ENCODE assay signal across 15 cellular contexts in the genomic region with DNA sequence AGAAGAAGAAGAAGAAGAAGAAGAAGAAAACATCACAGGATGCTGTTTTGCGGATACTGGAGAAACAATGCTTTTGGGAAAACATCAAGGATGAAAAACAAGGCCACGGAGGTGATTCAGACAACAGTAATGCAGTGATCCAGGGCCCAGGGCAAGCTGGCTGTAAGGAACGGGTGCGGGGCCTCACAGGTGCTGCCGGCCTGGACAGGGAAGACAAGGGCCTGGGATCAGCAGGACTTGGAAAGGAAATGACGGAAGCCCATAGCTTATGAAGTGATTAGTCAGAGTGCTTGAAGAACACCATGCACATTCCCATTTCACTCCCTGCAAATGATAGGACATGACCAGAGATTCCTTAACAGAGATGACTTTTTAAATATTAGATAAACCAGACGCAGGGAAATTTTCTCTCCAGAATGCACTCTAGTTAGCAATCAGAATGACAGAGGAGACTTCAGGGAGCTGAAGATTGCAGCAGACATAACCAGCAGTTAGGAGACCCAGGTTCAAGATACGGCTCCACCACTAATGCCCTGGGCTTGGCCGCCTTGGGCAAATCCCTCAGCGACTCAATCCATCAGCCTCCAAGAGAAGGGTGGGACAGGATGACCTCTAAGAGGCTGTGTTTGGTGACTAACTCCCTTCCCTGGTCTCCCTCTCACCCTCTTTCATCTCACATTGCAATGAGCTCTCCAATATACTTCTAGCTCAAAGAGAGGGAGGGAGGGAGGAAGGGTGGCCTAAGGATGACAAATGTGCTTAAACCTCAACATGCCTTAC. TPM values are rescaled to one million over a fixed set of nuclear protein-coding genes. Genes with fewer than 3 reads are reported as not detected.
DNase-seq lines count a peak whose midpoint lies in the region; ATAC-seq and TF ChIP-seq lines count a peak whose summit lies in the region.
"Had no signal": no experiment of that assay in that cellular context is flagged by ENCODE, and none has a peak within 500 bp of the region (broad histone marks: within the 10 kb centered on the region; RNA-seq: fewer than 3 reads in every experiment).

No MANE protein-coding gene starts in this region.

- H3K4me1 ChIP-seq in breast epithelium = no peaks in the 10 kb centered on the region
- peaks cover 1 to 7% of the 10 kb centered on the region in 2 donors for H3K4me1 ChIP-seq in aorta (ENCODE audit: control insufficient read depth in 1 of 2, insufficient read depth in 2 of 2, low read length in 2 of 2)
- H3K4me1 ChIP-seq: prostate gland had no signal

- H3K4me3 ChIP-seq in breast epithelium (no peak overlapping the region), aorta (ENCODE audit: low read length in 2 of 2) (no peak overlapping the region)
- H3K4me3 ChIP-seq: coronary artery, prostate gland had no signal

- H3K4me3 Mint-ChIP-seq in MCF 10A (ENCODE audit: unreplicated experiment) = peak overlapping the region; percentile 61
- H3K4me3 Mint-ChIP-seq: activated T-cell treated with anti-CD3 and anti-CD28 coated beads, Interleukin-2, amount 50 U/mL, for 24 hours; immature natural killer cell had no signal

- H3K27me3 ChIP-seq in breast epithelium (no peaks in the 10 kb centered on the region), aorta (ENCODE audit: control insufficient read depth in 1 of 2, insufficient read depth in 2 of 2, low read length in 1 of 2) (no peaks in the 10 kb centered on the region)

- DNase-seq in MCF 10A (ENCODE audit: unreplicated experiment) (peak; percentile 97), breast epithelium (ENCODE audit: low spot score in 2 of 2) (no peak), amniotic stem cell (lab: John Stamatoyannopoulos, UW) (peak; percentile 31), iris pigment epithelial cell (ENCODE audit: low read depth) (peak; percentile 97), aorta (no peak), nucleus accumbens (lab: John Stamatoyannopoulos, UW) (no peak), left ventricle myocardium superior (no peak)
- DNase-seq: activated T-cell treated with anti-CD3 and anti-CD28 coated beads, Interleukin-2, amount 50 U/mL, for 24 hours; immature natural killer cell; NCI-H774; T-helper 9 cell had no signal

- TSS peak; percentile 94 for BruUV-seq in MCF 10A (replicated peaks; lab: Mats Ljungman, UMichigan)

- POLR2A ChIA-PET in MCF 10A (lab: Yijun Ruan, JAX) = interaction anchor here (0.7 to 11.3 kb wide), 24 partner anchors 10 to 181 kb away, joined by 3 to 163 read pairs (median 6); a partner anchor contains a TSS

- TF ChIP-seq POLR2A in breast epithelium (IDR thresholded peaks at IDR 0.05) = no peak

- H3K9me3 Mint-ChIP-seq in MCF 10A (ENCODE audit: unreplicated experiment) = peaks cover 7% of the 10 kb centered on the region
- H3K9me3 Mint-ChIP-seq: activated T-cell treated with anti-CD3 and anti-CD28 coated beads, Interleukin-2, amount 50 U/mL, for 24 hours had no signal

- H3K27ac ChIP-seq in breast epithelium (peak overlapping the region in 1 of 2 donors; percentile 38), aorta (ENCODE audit: low read depth in 1 of 2, low read length in 2 of 2) (no peak overlapping the region)
- H3K27ac ChIP-seq: KMS-11, prostate gland had no signal

- H3K4me1 Mint-ChIP-seq in MCF 10A (ENCODE audit: insufficient read depth, unreplicated experiment) = peaks cover 62% of the 10 kb centered on the region
- H3K4me1 Mint-ChIP-seq: immature natural killer cell had no signal

- H3K27ac Mint-ChIP-seq in MCF 10A (ENCODE audit: low read depth, unreplicated experiment) = peak overlapping the region; percentile 94
- H3K27ac Mint-ChIP-seq: activated T-cell treated with anti-CD3 and anti-CD28 coated beads, Interleukin-2, amount 50 U/mL, for 24 hours; immature natural killer cell had no signal

- H3K36me3 Mint-ChIP-seq in MCF 10A (ENCODE audit: insufficient read depth, unreplicated experiment) = peaks cover 47% of the 10 kb centered on the region
- H3K36me3 Mint-ChIP-seq: immature natural killer cell had no signal

- intact Hi-C loops in MCF 10A (cut with micrococcal nuclease) = loop anchor here (2.0 kb wide), 2 partner anchors 17 kb away; no protein-coding TSS in a partner anchor
- intact Hi-C loops in breast epithelium (cut with DNase I; ENCODE audit: low total_unique reads) = no loop called here
- intact Hi-C loops in aorta (cut with DNase I) = no loop called here
- intact Hi-C loops in left ventricle myocardium superior (cut with micrococcal nuclease) = no loop called here

- H3K36me3 ChIP-seq in breast epithelium = no peaks in the 10 kb centered on the region
- no peaks in the 10 kb centered on the region for H3K36me3 ChIP-seq in aorta (ENCODE audit: control insufficient read depth in 1 of 2, insufficient read depth in 2 of 2, low read length in 1 of 2)
- H3K36me3 ChIP-seq: prostate gland had no signal

- H3K9me3 ChIP-seq in breast epithelium (no peaks in the 10 kb centered on the region), aorta (ENCODE audit: control insufficient read depth, low read length) (no peaks in the 10 kb centered on the region)
- H3K9me3 ChIP-seq: prostate gland had no signal

- H3K27me3 Mint-ChIP-seq in MCF 10A (ENCODE audit: insufficient read depth, unreplicated experiment) = no peaks in the 10 kb centered on the region
- H3K27me3 Mint-ChIP-seq: activated T-cell treated with anti-CD3 and anti-CD28 coated beads, Interleukin-2, amount 50 U/mL, for 24 hours had no signal

- 59 to 76% methylated on average over 10 of the region's 10 CpGs for WGBS in aorta, 2 donors

- ATAC-seq in aorta (ENCODE audit: low FRiP score) = peak; percentile 50
- ATAC-seq in HG03439 (IDR thresholded peaks at IDR 0.05; ENCODE audit: unreplicated experiment) = no peak
- ATAC-seq in left ventricle myocardium superior = no peak

- CTCF ChIA-PET in MCF 10A (lab: Yijun Ruan, JAX) = interaction anchor here (0.9 to 2.1 kb wide), 11 partner anchors 14 to 235 kb away, joined by 3 to 13 read pairs (median 4); no protein-coding TSS in a partner anchor

- TF ChIP-seq CTCF in MCF 10A (IDR thresholded peaks at IDR 0.05; ENCODE audit: unreplicated experiment) (no peak), breast epithelium (IDR thresholded peaks at IDR 0.05) (no peak)

RNA-seq across cellular contexts. Expression of a gene that starts 54.1 kb away (rescaled TPM):
- 159 and 201 TPM in 2 replicates for total RNA-seq in MCF 10A (2022)
- total RNA-seq in breast epithelium = 100 to 1,000 TPM in 2 of 3 donors, 10 to 100 TPM in 1; 87.4 to 192 (median 153) TPM
- total RNA-seq in aorta = 100 to 1,000 TPM in 1 of 2 donors, 10 to 100 TPM in 1; 99.8 to 101 TPM
- polyA plus RNA-seq in aorta = 10 to 100 TPM; 22.7 to 28.9 TPM
- 23.9 TPM for total RNA-seq in left ventricle myocardium superior
- polyA plus RNA-seq: immature natural killer cell had no signal

Comparison
In these comparisons a context has a peak if more than half of its experiments do, and no peak if none do; other contexts are left out.
1. DNase-seq: peak in MCF 10A (single experiment), amniotic stem cell (single experiment) and iris pigment epithelial cell (single experiment); none in breast epithelium (0 of 2), aorta (0 of 2), nucleus accumbens (0 of 56) and left ventricle myocardium superior (single experiment).